ENCODE assay signal across 21 cellular contexts in genomic region chr6:154440022-154440421, GRCh38.
DNase-seq lines count a peak whose midpoint lies in the region; TF ChIP-seq lines count a peak whose summit lies in the region.
"Had no signal": no experiment of that assay in that cellular context is flagged by ENCODE, and none has a peak within 500 bp of the region (broad histone marks: within the 10 kb centered on the region; RNA-seq: fewer than 3 reads in every experiment).

No MANE protein-coding gene starts in this region.

- H2AFZ ChIP-seq in mesenchymal stem cell (ENCODE audit: low read depth, low read length), result no peak overlapping the region

- no peaks in the 10 kb centered on the region for H3K9me3 Mint-ChIP-seq in MCF 10A (ENCODE audit: unreplicated experiment)
- H3K9me3 Mint-ChIP-seq: CD4-positive, alpha-beta memory T cell had no signal

- H4K91ac ChIP-seq in mesenchymal stem cell (ENCODE audit: low read length), result no peak overlapping the region

- H3K9ac ChIP-seq in mesenchymal stem cell (ENCODE audit: low read length), result no peak overlapping the region
- H3K9ac ChIP-seq: BLaER1 treated with 17β-estradiol and CSF1 and Interleukin-3, amounts not matched to agents 10 nM and 100 nM had no signal

- H3K23ac ChIP-seq in mesenchymal stem cell (ENCODE audit: low read length in 2 of 2), result no peak overlapping the region

- POLR2A ChIA-PET in MCF 10A (lab: Yijun Ruan, JAX), result interaction anchor here (0.6 kb wide), 1 partner anchor 41 kb away, joined by 3 read pairs; no protein-coding TSS in a partner anchor

- no TSS peak for BruUV-seq in MCF 10A (replicated peaks; lab: Mats Ljungman, UMichigan)

- H3K4me3 Mint-ChIP-seq in MCF 10A (ENCODE audit: unreplicated experiment), result no peak overlapping the region
- H3K4me3 Mint-ChIP-seq: CD4-positive, alpha-beta memory T cell had no signal

- H2BK15ac ChIP-seq in mesenchymal stem cell (ENCODE audit: low read depth, poor library complexity, severe bottlenecking), result no peak overlapping the region

- peak overlapping the region; percentile 17 for H3K27ac Mint-ChIP-seq in MCF 10A (ENCODE audit: low read depth, unreplicated experiment)
- H3K27ac Mint-ChIP-seq: CD4-positive, alpha-beta memory T cell had no signal

- peaks cover 18% of the 10 kb centered on the region for H3K36me3 Mint-ChIP-seq in MCF 10A (ENCODE audit: insufficient read depth, unreplicated experiment)
- H3K36me3 Mint-ChIP-seq: CD4-positive, alpha-beta memory T cell had no signal

- CTCF ChIA-PET in MCF 10A (lab: Yijun Ruan, JAX), result interaction anchor here (0.7 to 1.3 kb wide), 2 partner anchors 17 to 1205 kb away, joined by 3 to 4 read pairs; no protein-coding TSS in a partner anchor

- no peak for DNase-seq in MCF 10A (ENCODE audit: unreplicated experiment)
- DNase-seq in breast epithelium (ENCODE audit: low spot score in 2 of 2), result no peak
- DNase-seq in kidney tubule cell (ENCODE audit: low spot score), result peak; percentile 47
- no peak for DNase-seq in mesenchymal stem cell
- no peak for DNase-seq in ascending aorta (ENCODE audit: low spot score in 2 of 2)
- DNase-seq in NCI-H146 (lab: John Stamatoyannopoulos, UW), result no peak
- DNase-seq in coronary artery (ENCODE audit: low spot score), result no peak
- DNase-seq in T-helper 9 cell, result no peak
- DNase-seq: CD4-positive, alpha-beta memory T cell; DND-41; GOT3; HCEC 1CT; IMR-90; MV-4-11; NCI-H187 treated with DMSO at 0.1 percent for 48 hours; NCI-H2107; NCI-H69; NK-92 treated with Interleukin-12 subunit alpha and Interleukin-12 subunit beta, amount 100 ng/mL, for 24 hours had no signal

- H3K4me2 ChIP-seq in mesenchymal stem cell (ENCODE audit: low read length, poor library complexity, severe bottlenecking), result no peak overlapping the region
- H3K4me2 ChIP-seq: BLaER1 treated with 17β-estradiol and CSF1 and Interleukin-3, amounts not matched to agents 10 nM and 100 nM had no signal

- no peak overlapping the region for H3K4ac ChIP-seq in mesenchymal stem cell (ENCODE audit: low read depth in 1 of 2, low read length in 2 of 2)

- TF ChIP-seq CTCF in MCF 10A (IDR thresholded peaks at IDR 0.05; ENCODE audit: unreplicated experiment) (no peak), breast epithelium (IDR thresholded peaks at IDR 0.05) (no peak), ascending aorta (IDR thresholded peaks at IDR 0.05) (no peak), coronary artery (IDR thresholded peaks at IDR 0.05) (no peak)

- H3K4me1 ChIP-seq in breast epithelium (no peaks in the 10 kb centered on the region), mesenchymal stem cell (ENCODE audit: control insufficient read depth, insufficient read depth, low read depth, low read length) (peaks cover 19% of the 10 kb centered on the region), ascending aorta (peaks cover 0 to 11% of the 10 kb centered on the region in 2 donors)

- no peaks in the 10 kb centered on the region for H3K9me3 ChIP-seq in breast epithelium
- no peaks in the 10 kb centered on the region for H3K9me3 ChIP-seq in mesenchymal stem cell (ENCODE audit: control insufficient read depth, low read length)
- H3K9me3 ChIP-seq in ascending aorta, result no peaks in the 10 kb centered on the region

- no peaks in the 10 kb centered on the region for H3K4me1 Mint-ChIP-seq in MCF 10A (ENCODE audit: insufficient read depth, unreplicated experiment)
- H3K4me1 Mint-ChIP-seq: CD4-positive, alpha-beta memory T cell had no signal

- H3K18ac ChIP-seq in mesenchymal stem cell (ENCODE audit: low read depth in 1 of 2, low read length in 2 of 2), result no peak overlapping the region

- H3K27ac ChIP-seq in breast epithelium (no peak overlapping the region), mesenchymal stem cell (ENCODE audit: low read length, poor library complexity, severe bottlenecking) (peak overlapping the region; percentile 39), ascending aorta (no peak overlapping the region), coronary artery (no peak overlapping the region)
- H3K27ac ChIP-seq: 22Rv1; BLaER1 treated with 17β-estradiol and CSF1 and Interleukin-3, amounts not matched to agents 10 nM and 100 nM had no signal

- no peak overlapping the region for H3K14ac ChIP-seq in mesenchymal stem cell (ENCODE audit: low read length in 2 of 2)

- 100% methylated on average over 1 of the region's 3 CpGs for WGBS in mesenchymal stem cell

- H3K4me3 ChIP-seq in breast epithelium (no peak overlapping the region), mesenchymal stem cell (ENCODE audit: insufficient read depth in 1 of 2, low read depth in 1 of 2, low read length in 2 of 2) (no peak overlapping the region), ascending aorta (no peak overlapping the region), coronary artery (no peak overlapping the region)
- H3K4me3 ChIP-seq: BLaER1 treated with 17β-estradiol and CSF1 and Interleukin-3, amounts not matched to agents 10 nM and 100 nM; GM12878 had no signal

- H3K36me3 ChIP-seq in breast epithelium (no peaks in the 10 kb centered on the region), mesenchymal stem cell (ENCODE audit: control insufficient read depth in 1 of 2, insufficient read depth in 2 of 2, low read depth in 1 of 2, low read length in 2 of 2) (peaks cover 3 to 24% of the 10 kb centered on the region in 2 experiments), ascending aorta (peaks cover 4 to 14% of the 10 kb centered on the region in 2 donors)

- H2BK12ac ChIP-seq in mesenchymal stem cell (ENCODE audit: low read length in 2 of 2), result no peak overlapping the region

- H2BK120ac ChIP-seq in mesenchymal stem cell (ENCODE audit: low read depth, low read length), result no peak overlapping the region

- no peak overlapping the region for H2AK5ac ChIP-seq in mesenchymal stem cell (ENCODE audit: low read length, severe bottlenecking)

- H4K8ac ChIP-seq in mesenchymal stem cell (ENCODE audit: low read length), result no peak overlapping the region

- peaks cover 37% of the 10 kb centered on the region for H3K79me1 ChIP-seq in mesenchymal stem cell (replicated peaks; ENCODE audit: low read length, poor library complexity, severe bottlenecking)

- H2BK5ac ChIP-seq in mesenchymal stem cell (ENCODE audit: low read depth, low read length, poor library complexity, severe bottlenecking), result no peak overlapping the region

- no peak for TF ChIP-seq POLR2A in breast epithelium (IDR thresholded peaks at IDR 0.05)

- intact Hi-C loops in MCF 10A (cut with micrococcal nuclease) (no loop called here), breast epithelium (cut with DNase I; ENCODE audit: low total_unique reads) (no loop called here), ascending aorta (cut with DNase I) (no loop called here)

- no peaks in the 10 kb centered on the region for H3K27me3 Mint-ChIP-seq in MCF 10A (ENCODE audit: insufficient read depth, unreplicated experiment)

- H3K27me3 ChIP-seq in breast epithelium (no peaks in the 10 kb centered on the region), mesenchymal stem cell (ENCODE audit: control insufficient read depth in 1 of 2, insufficient read depth in 1 of 2, low read length in 2 of 2) (no peaks in the 10 kb centered on the region), ascending aorta (no peaks in the 10 kb centered on the region)
- H3K27me3 ChIP-seq: BLaER1 treated with 17β-estradiol and CSF1 and Interleukin-3, amounts not matched to agents 10 nM and 100 nM had no signal
